ENCODE assay signal across 8 cellular contexts in the genomic region with DNA sequence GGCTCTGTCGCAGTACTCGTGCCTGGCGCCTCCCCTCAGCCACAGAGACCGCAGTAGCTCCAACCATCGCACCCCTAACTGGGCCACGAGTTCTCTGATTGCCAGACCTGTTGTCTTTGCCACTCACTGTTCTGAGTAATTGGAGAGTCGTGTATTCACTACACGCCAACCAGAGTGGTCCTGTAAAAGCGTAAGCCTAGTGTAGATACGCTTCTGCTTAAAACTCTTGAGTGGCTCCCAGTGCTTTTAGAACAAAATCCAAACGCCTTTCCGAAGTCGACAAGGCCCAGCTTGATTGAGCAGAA. TPM values are rescaled to one million over a fixed set of nuclear protein-coding genes. Genes with fewer than 3 reads are reported as not detected.
DNase-seq lines count a peak whose midpoint lies in the region; ATAC-seq and TF ChIP-seq lines count a peak whose summit lies in the region.

No MANE protein-coding gene starts in this region.

- no peaks in the 10 kb centered on the region for H3K27me3 Mint-ChIP-seq in activated T-cell treated with anti-CD3 and anti-CD28 coated beads, Interleukin-2, amount 50 U/mL, for 4 hours (ENCODE audit: low read depth)
- H3K27me3 Mint-ChIP-seq in progenitor cell of endocrine pancreas = no peaks in the 10 kb centered on the region

- POLR2A ChIA-PET in RWPE1 (lab: Yijun Ruan, JAX; ENCODE audit: low non-redundant PET) = interaction anchor here (0.9 to 1.2 kb wide), 3 partner anchors 15 to 74 kb away, joined by 4 to 9 read pairs (median 6); no protein-coding TSS in a partner anchor

- no peak for TF ChIP-seq CTCF in RWPE1 (conservative IDR thresholded peaks at IDR 0.05; ENCODE audit: low read depth)
- no peak for TF ChIP-seq CTCF in epithelial cell of proximal tubule (conservative IDR thresholded peaks at IDR 0.05; ENCODE audit: low read depth, low read length)
- TF ChIP-seq CTCF in progenitor cell of endocrine pancreas (IDR thresholded peaks at IDR 0.05; ENCODE audit: unreplicated experiment) = no peak

- H3K36me3 Mint-ChIP-seq in activated T-cell treated with anti-CD3 and anti-CD28 coated beads, Interleukin-2, amount 50 U/mL, for 4 hours (ENCODE audit: insufficient read depth) = peaks cover 22% of the 10 kb centered on the region
- H3K36me3 Mint-ChIP-seq in progenitor cell of endocrine pancreas (ENCODE audit: insufficient read depth) = peaks cover 13% of the 10 kb centered on the region

- peak; percentile 71 to 77 for ATAC-seq in activated T-cell treated with anti-CD3 and anti-CD28 coated beads, Interleukin-2, amount 50 U/mL, for 4 hours
- ATAC-seq in HG03025 (IDR thresholded peaks at IDR 0.05; ENCODE audit: low FRiP score, unreplicated experiment) (no peak), HG03342 (IDR thresholded peaks at IDR 0.05; ENCODE audit: unreplicated experiment) (no peak)

- peak overlapping the region; percentile 82 for H3K27ac ChIP-seq in RWPE1

- H3K4me3 Mint-ChIP-seq in activated T-cell treated with anti-CD3 and anti-CD28 coated beads, Interleukin-2, amount 50 U/mL, for 4 hours = peak overlapping the region; percentile 92
- peak overlapping the region; percentile 98 for H3K4me3 Mint-ChIP-seq in progenitor cell of endocrine pancreas (ENCODE audit: low read depth)

- H3K27ac Mint-ChIP-seq in progenitor cell of endocrine pancreas = peak overlapping the region; percentile 98

- CTCF ChIA-PET in RWPE1 (lab: Yijun Ruan, JAX) = interaction anchor here (1.0 to 1.2 kb wide), 2 partner anchors 10 to 48 kb away, joined by 3 to 5 read pairs; no protein-coding TSS in a partner anchor

- H3K4me1 Mint-ChIP-seq in activated T-cell treated with anti-CD3 and anti-CD28 coated beads, Interleukin-2, amount 50 U/mL, for 4 hours (ENCODE audit: low read depth) = peaks cover 50% of the 10 kb centered on the region
- peaks cover 21% of the 10 kb centered on the region for H3K4me1 Mint-ChIP-seq in progenitor cell of endocrine pancreas (ENCODE audit: low read depth)

- no peaks in the 10 kb centered on the region for H3K9me3 Mint-ChIP-seq in activated T-cell treated with anti-CD3 and anti-CD28 coated beads, Interleukin-2, amount 50 U/mL, for 4 hours
- H3K9me3 Mint-ChIP-seq in progenitor cell of endocrine pancreas (ENCODE audit: low read depth) = no peaks in the 10 kb centered on the region

- DNase-seq in activated T-cell treated with anti-CD3 and anti-CD28 coated beads, Interleukin-2, amount 50 U/mL, for 4 hours = no peak
- no peak for DNase-seq in activated T-cell treated with anti-CD3 and anti-CD28 coated beads, Interleukin-2, amount 50 U/mL, for 1 hour
- DNase-seq in RWPE1 (ENCODE audit: low spot score) (peak; percentile 44), epithelial cell of proximal tubule (ENCODE audit: low read depth) (no peak), progenitor cell of endocrine pancreas (ENCODE audit: low spot score, unreplicated experiment) (no peak), kidney glomerular epithelial cell (lab: John Stamatoyannopoulos, UW) (no peak)

- peak overlapping the region; percentile 92 for H3K4me3 ChIP-seq in epithelial cell of proximal tubule (ENCODE audit: low read depth, low read length)

RNA-seq across cellular contexts. Expression of a gene that starts 0.4 kb away (rescaled TPM):
- total RNA-seq in activated T-cell treated with anti-CD3 and anti-CD28 coated beads, Interleukin-2, amount 50 U/mL, for 4 hours = 10 to 100 TPM; 60.3 to 66.8 (median 63.0) TPM
- total RNA-seq in epithelial cell of proximal tubule (32.1 and 50.6 TPM in 2 replicates), progenitor cell of endocrine pancreas (60.0 and 70.5 TPM in 2 replicates)

RNA-seq across cellular contexts. Expression of a gene that starts 0.5 kb away (rescaled TPM):
- 10 to 100 TPM; 19.0 to 27.6 (median 21.5) TPM for total RNA-seq in activated T-cell treated with anti-CD3 and anti-CD28 coated beads, Interleukin-2, amount 50 U/mL, for 4 hours
- total RNA-seq in epithelial cell of proximal tubule (10.3 and 14.2 TPM in 2 replicates), progenitor cell of endocrine pancreas (23.9 and 25.9 TPM in 2 replicates)

RNA-seq across cellular contexts. Expression of a gene that starts 46.9 kb away (rescaled TPM):
- total RNA-seq in activated T-cell treated with anti-CD3 and anti-CD28 coated beads, Interleukin-2, amount 50 U/mL, for 4 hours = 100 to 1,000 TPM in 2 of 3 donors, 10 to 100 TPM in 1; 91.3 to 103 (median 103) TPM
- 10.6 and 25.3 TPM in 2 replicates for total RNA-seq in epithelial cell of proximal tubule
- total RNA-seq in progenitor cell of endocrine pancreas = 11.3 and 11.6 TPM in 2 replicates

Comparison
In these comparisons a context has a peak if more than half of its experiments do, and no peak if none do; other contexts are left out.
1. ATAC-seq: peak in activated T-cell treated with anti-CD3 and anti-CD28 coated beads, Interleukin-2, amount 50 U/mL, for 4 hours (2 of 2); none in HG03025 (single experiment) and HG03342 (single experiment).